14 cellular contexts compared by ENCODE assay signal in genomic region chr22:35611891-35612576, GRCh38. TPM values are rescaled to one million over a fixed set of nuclear protein-coding genes. Genes with fewer than 3 reads are reported as not detected.
DNase-seq lines count a peak whose midpoint lies in the region; ATAC-seq and TF ChIP-seq lines count a peak whose summit lies in the region.
"Had no signal": no experiment of that assay in that cellular context is flagged by ENCODE, and none has a peak within 500 bp of the region (broad histone marks: within the 10 kb centered on the region; RNA-seq: fewer than 3 reads in every experiment).

No MANE protein-coding gene starts in this region.

- TF ChIP-seq CTCF in OCI-LY7 (conservative IDR thresholded peaks at IDR 0.05; ENCODE audit: low read length) (no peak), glutamatergic neuron (IDR thresholded peaks at IDR 0.05; ENCODE audit: partially characterized antibody, unreplicated experiment) (no peak), RWPE1 (conservative IDR thresholded peaks at IDR 0.05; ENCODE audit: low read depth) (no peak), WERI-Rb-1 (IDR thresholded peaks at IDR 0.05; ENCODE audit: low read depth, low read length) (no peak)

- H3K9me2 ChIP-seq in OCI-LY7 (ENCODE audit: insufficient read depth, low read length), result no peaks in the 10 kb centered on the region

- intact Hi-C loops in Right ventricle myocardium inferior (cut with DNase I) (no loop called here), cardiac septum (cut with DNase I) (loop anchor here (1.0 kb wide), 1 partner anchor 25 kb away; no protein-coding TSS in a partner anchor), OCI-LY7 (cut with micrococcal nuclease; ENCODE audit: unreplicated experiment) (no loop called here)

- no peaks in the 10 kb centered on the region for H4K20me1 ChIP-seq in OCI-LY7 (ENCODE audit: insufficient read depth, low read length)

- H3K4me1 ChIP-seq in OCI-LY7 (ENCODE audit: insufficient read depth, low read length, poor library complexity, severe bottlenecking), result peaks cover 17% of the 10 kb centered on the region

- POLR2A ChIA-PET in OCI-LY7 (lab: Charles Lee) (interaction anchor here (0.6 kb wide), 1 partner anchor 378 kb away, joined by 3 read pairs; no protein-coding TSS in a partner anchor), RWPE1 (lab: Yijun Ruan, JAX; ENCODE audit: low non-redundant PET) (no interaction called here)

- no peaks in the 10 kb centered on the region for H3K36me3 Mint-ChIP-seq in glutamatergic neuron (ENCODE audit: unreplicated experiment)

- H3K4me3 Mint-ChIP-seq in glutamatergic neuron (ENCODE audit: unreplicated experiment), result no peak overlapping the region
- no peak overlapping the region for H3K4me3 Mint-ChIP-seq in stimulated activated naive CD8-positive, alpha-beta T cell treated with anti-CD3 and anti-CD28 coated beads, Interleukin-15, amount 100 ng/mL, for 72 hours

- BruUV-seq in OCI-LY7 (replicated peaks; lab: Mats Ljungman, UMichigan), result no TSS peak

- peak overlapping the region; percentile 50 for H3K27ac Mint-ChIP-seq in glutamatergic neuron (ENCODE audit: unreplicated experiment)
- peak overlapping the region; percentile 47 to 71 for H3K27ac Mint-ChIP-seq in stimulated activated naive CD8-positive, alpha-beta T cell treated with anti-CD3 and anti-CD28 coated beads, Interleukin-15, amount 100 ng/mL, for 72 hours
- H3K27ac Mint-ChIP-seq: progenitor cell of endocrine pancreas had no signal

- H3K79me2 ChIP-seq in OCI-LY7 (ENCODE audit: insufficient read depth, low read depth, low read length), result no peaks in the 10 kb centered on the region

- H3K27me3 ChIP-seq in WERI-Rb-1 (ENCODE audit: insufficient read depth, low read depth, severe bottlenecking), result no peaks in the 10 kb centered on the region
- H3K27me3 ChIP-seq: BE2C had no signal

- peak overlapping the region; percentile 48 for H2AFZ ChIP-seq in OCI-LY7 (ENCODE audit: low read length)

- H3K9me3 ChIP-seq in OCI-LY7 (ENCODE audit: low read length) (no peaks in the 10 kb centered on the region), WERI-Rb-1 (ENCODE audit: severe bottlenecking) (no peaks in the 10 kb centered on the region)
- H3K9me3 ChIP-seq: BE2C had no signal

- H3K9me3 Mint-ChIP-seq in glutamatergic neuron (ENCODE audit: unreplicated experiment), result peaks cover 3% of the 10 kb centered on the region
- H3K9me3 Mint-ChIP-seq in stimulated activated naive CD8-positive, alpha-beta T cell treated with anti-CD3 and anti-CD28 coated beads, Interleukin-15, amount 100 ng/mL, for 72 hours, result no peaks in the 10 kb centered on the region

- DNase-seq in Right ventricle myocardium inferior (ENCODE audit: missing footprints) (peak; percentile 55), cardiac septum (ENCODE audit: low spot score) (no peak), OCI-LY7 (ENCODE audit: low spot score) (peak; percentile 60), glutamatergic neuron (no peak), RWPE1 (ENCODE audit: low spot score) (no peak), WERI-Rb-1 (no peak), DMS 273 treated with DMSO at 0.1 percent for 48 hours (lab: John Stamatoyannopoulos, UW) (no peak)
- peak in 1 of 2 donors; percentile 26 for DNase-seq in stimulated activated naive CD8-positive, alpha-beta T cell treated with anti-CD3 and anti-CD28 coated beads, Interleukin-15, amount 100 ng/mL, for 72 hours
- DNase-seq: BE2C; stimulated activated CD4-positive, alpha-beta T cell treated with anti-CD3 and anti-CD28 coated beads, Interleukin-2, amount 100 ng/mL, for 48 hours; stimulated activated naive CD4-positive, alpha-beta T cell treated with Interleukin-2 at 50 U/mL for 16 hours had no signal

- peak overlapping the region; percentile 27 for H3K4me3 ChIP-seq in OCI-LY7 (ENCODE audit: low read depth, low read length, poor library complexity, severe bottlenecking)
- H3K4me3 ChIP-seq in WERI-Rb-1 (ENCODE audit: low read depth, low read length), result no peak overlapping the region

- peak overlapping the region; percentile 34 for H3K27ac ChIP-seq in OCI-LY7 (ENCODE audit: low read depth, low read length, poor library complexity, severe bottlenecking)
- H3K27ac ChIP-seq in RWPE1, result no peak overlapping the region
- no peak overlapping the region for H3K27ac ChIP-seq in WERI-Rb-1

- CTCF ChIA-PET in OCI-LY7 (lab: Charles Lee; ENCODE audit: unreplicated experiment) (no interaction called here), RWPE1 (lab: Yijun Ruan, JAX) (no interaction called here)

- peaks cover 4% of the 10 kb centered on the region for H3K27me3 Mint-ChIP-seq in glutamatergic neuron (ENCODE audit: unreplicated experiment)
- H3K27me3 Mint-ChIP-seq in stimulated activated naive CD8-positive, alpha-beta T cell treated with anti-CD3 and anti-CD28 coated beads, Interleukin-15, amount 100 ng/mL, for 72 hours, result peaks cover 42% of the 10 kb centered on the region

- ATAC-seq in Right ventricle myocardium inferior, result no peak
- ATAC-seq in stimulated activated naive CD8-positive, alpha-beta T cell treated with anti-CD3 and anti-CD28 coated beads, Interleukin-15, amount 100 ng/mL, for 72 hours, result peak; percentile 78

- H3K4me1 Mint-ChIP-seq in glutamatergic neuron (ENCODE audit: low read depth, unreplicated experiment), result no peaks in the 10 kb centered on the region
- peaks cover 15% of the 10 kb centered on the region for H3K4me1 Mint-ChIP-seq in stimulated activated naive CD8-positive, alpha-beta T cell treated with anti-CD3 and anti-CD28 coated beads, Interleukin-15, amount 100 ng/mL, for 72 hours

- peak overlapping the region; percentile 72 for H3K4me2 ChIP-seq in OCI-LY7 (ENCODE audit: low read length)

- H3K36me3 ChIP-seq in OCI-LY7 (ENCODE audit: insufficient read depth, low read length) (no peaks in the 10 kb centered on the region), WERI-Rb-1 (no peaks in the 10 kb centered on the region)
- H3K36me3 ChIP-seq: BE2C had no signal

RNA-seq across cellular contexts. Expression of gene MB, which starts 5.1 kb away (rescaled TPM):
- 17,829 TPM for total RNA-seq in Right ventricle myocardium inferior
- 7,641 TPM for total RNA-seq in cardiac septum
- total RNA-seq in OCI-LY7 (2014; rRNA removed; shearing (Covaris generic)), result not detected in 2 replicates
- total RNA-seq in OCI-LY7 (2022), result not detected in 2 replicates
- not detected for total RNA-seq in glutamatergic neuron (ENCODE audit: unreplicated experiment)
- total RNA-seq: H1, LHCN-M2, progenitor cell of endocrine pancreas had no signal

RNA-seq across cellular contexts. Expression of gene APOL6, which starts 36.2 kb away (rescaled TPM):
- total RNA-seq in Right ventricle myocardium inferior (6.6 TPM), cardiac septum (5.7 TPM), OCI-LY7 (2022) (22.0 and 22.1 TPM in 2 replicates), glutamatergic neuron (ENCODE audit: unreplicated experiment) (not detected)
- total RNA-seq in OCI-LY7 (2014; rRNA removed; shearing (Covaris generic)), result 27.8 and 28.8 TPM in 2 replicates

Comparison
In these comparisons a context has a peak if more than half of its experiments do, and no peak if none do; other contexts are left out.
1. DNase-seq: peak in Right ventricle myocardium inferior (single experiment) and OCI-LY7 (single experiment); none in cardiac septum (single experiment), glutamatergic neuron (single experiment), RWPE1 (single experiment), WERI-Rb-1 (single experiment) and DMS 273 treated with DMSO at 0.1 percent for 48 hours (single experiment).
2. RNA of gene MB, which starts 5.1 kb away (total RNA-seq): 17,829 TPM in Right ventricle myocardium inferior (single experiment) and 7,641 TPM in cardiac septum (single experiment); not detected in OCI-LY7 and not detected in glutamatergic neuron (single experiment); every median in the first group is over 1,000 times any median in the second.